Comparison of ENCODE assay signal across 1 cellular context in genomic region chr13:23375007-23375971, GRCh38.
TF ChIP-seq lines count a peak whose summit lies in the region.

No MANE protein-coding gene starts in this region.

TF ChIP-seq in HepG2, 621 proteins besides CTCF, POLR2A, EP300 and RAD21 (continued from another document and continues in another):
- no peak; the same call in 1 of the 2 replicates for TF ChIP-seq MLXIP (CRISPR knock-in tag; IDR thresholded peaks at IDR 0.05; ENCODE audit: borderline replicate concordance)
- TF ChIP-seq ZNF207 (IDR thresholded peaks at IDR 0.05; ENCODE audit: borderline replicate concordance) = no peak
- TF ChIP-seq ZMYM3 (CRISPR knock-in tag; IDR thresholded peaks at IDR 0.05) = no peak
- no peak; the same call in 1 of the 2 replicates for TF ChIP-seq LBX2 (CRISPR knock-in tag; IDR thresholded peaks at IDR 0.05; ENCODE audit: borderline replicate concordance)
- TF ChIP-seq KDM3A (CRISPR knock-in tag; IDR thresholded peaks at IDR 0.05; ENCODE audit: low read depth) = no peak
- 0 out of 2 replicates have a peak, but pooled peaks have one; percentile 6 for TF ChIP-seq RARA (CRISPR knock-in tag; IDR thresholded peaks at IDR 0.05)
- TF ChIP-seq ZNF597 (CRISPR knock-in tag; IDR thresholded peaks at IDR 0.05) = no peak
- no peak for TF ChIP-seq FIP1L1 (IDR thresholded peaks at IDR 0.05; ENCODE audit: borderline replicate concordance, insufficient read depth, low read depth, low read length)
- no peak for TF ChIP-seq BATF2 (CRISPR knock-in tag; IDR thresholded peaks at IDR 0.05)
- TF ChIP-seq STAT5B (CRISPR knock-in tag; IDR thresholded peaks at IDR 0.05) = no peak
- peak; percentile 74 for TF ChIP-seq ZNF451 (CRISPR knock-in tag; IDR thresholded peaks at IDR 0.05)
- no peak for TF ChIP-seq GLI4 (CRISPR knock-in tag; IDR thresholded peaks at IDR 0.05; ENCODE audit: borderline replicate concordance)
- TF ChIP-seq THAP8 (CRISPR knock-in tag; IDR thresholded peaks at IDR 0.05; ENCODE audit: borderline replicate concordance) = no peak
- no peak for TF ChIP-seq ZNF225 (CRISPR knock-in tag; IDR thresholded peaks at IDR 0.05)
- peak; percentile 71; the same call in 1 of the 2 replicates for TF ChIP-seq MTA1 (CRISPR knock-in tag; IDR thresholded peaks at IDR 0.05; ENCODE audit: borderline replicate concordance)
- TF ChIP-seq, protein P1, sequence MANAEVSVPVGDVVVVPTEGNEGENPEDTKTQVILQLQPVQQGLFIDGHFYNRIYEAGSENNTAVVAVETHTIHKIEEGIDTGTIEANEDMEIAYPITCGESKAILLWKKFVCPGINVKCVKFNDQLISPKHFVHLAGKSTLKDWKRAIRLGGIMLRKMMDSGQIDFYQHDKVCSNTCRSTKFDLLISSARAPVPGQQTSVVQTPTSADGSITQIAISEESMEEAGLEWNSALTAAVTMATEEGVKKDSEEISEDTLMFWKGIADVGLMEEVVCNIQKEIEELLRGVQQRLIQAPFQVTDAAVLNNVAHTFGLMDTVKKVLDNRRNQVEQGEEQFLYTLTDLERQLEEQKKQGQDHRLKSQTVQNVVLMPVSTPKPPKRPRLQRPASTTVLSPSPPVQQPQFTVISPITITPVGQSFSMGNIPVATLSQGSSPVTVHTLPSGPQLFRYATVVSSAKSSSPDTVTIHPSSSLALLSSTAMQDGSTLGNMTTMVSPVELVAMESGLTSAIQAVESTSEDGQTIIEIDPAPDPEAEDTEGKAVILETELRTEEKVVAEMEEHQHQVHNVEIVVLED (CRISPR knock-in tag; IDR thresholded peaks at IDR 0.05; ENCODE audit: borderline replicate concordance) = no peak
- no peak for TF ChIP-seq SOX6 (IDR thresholded peaks at IDR 0.05)
- no peak for TF ChIP-seq SOX6 (CRISPR knock-in tag; IDR thresholded peaks at IDR 0.05)
- no peak for TF ChIP-seq ZNF432 (CRISPR knock-in tag; IDR thresholded peaks at IDR 0.05; ENCODE audit: borderline replicate concordance)
- no peak for TF ChIP-seq PPARG (CRISPR knock-in tag; conservative IDR thresholded peaks at IDR 0.05)
- no peak for TF ChIP-seq ATM (IDR thresholded peaks at IDR 0.05; ENCODE audit: borderline replicate concordance)
- TF ChIP-seq ZNF775 (CRISPR knock-in tag; IDR thresholded peaks at IDR 0.05; ENCODE audit: borderline replicate concordance) = no peak
- 0 out of 2 replicates have a peak, but pooled peaks have one; percentile 46 for TF ChIP-seq ISX (CRISPR knock-in tag; conservative IDR thresholded peaks at IDR 0.05)
- TF ChIP-seq RNF2 (conservative IDR thresholded peaks at IDR 0.05; ENCODE audit: low read depth) = peak; percentile 94
- TF ChIP-seq MED8 (CRISPR knock-in tag; IDR thresholded peaks at IDR 0.05; ENCODE audit: insufficient replicate concordance) = no peak
- no peak for TF ChIP-seq ELF1 (CRISPR knock-in tag; IDR thresholded peaks at IDR 0.05)
- no peak for TF ChIP-seq ZBTB44 (CRISPR knock-in tag; IDR thresholded peaks at IDR 0.05)
- no peak for TF ChIP-seq ZNF674 (CRISPR knock-in tag; IDR thresholded peaks at IDR 0.05; ENCODE audit: low read depth)
- TF ChIP-seq, protein P2, sequence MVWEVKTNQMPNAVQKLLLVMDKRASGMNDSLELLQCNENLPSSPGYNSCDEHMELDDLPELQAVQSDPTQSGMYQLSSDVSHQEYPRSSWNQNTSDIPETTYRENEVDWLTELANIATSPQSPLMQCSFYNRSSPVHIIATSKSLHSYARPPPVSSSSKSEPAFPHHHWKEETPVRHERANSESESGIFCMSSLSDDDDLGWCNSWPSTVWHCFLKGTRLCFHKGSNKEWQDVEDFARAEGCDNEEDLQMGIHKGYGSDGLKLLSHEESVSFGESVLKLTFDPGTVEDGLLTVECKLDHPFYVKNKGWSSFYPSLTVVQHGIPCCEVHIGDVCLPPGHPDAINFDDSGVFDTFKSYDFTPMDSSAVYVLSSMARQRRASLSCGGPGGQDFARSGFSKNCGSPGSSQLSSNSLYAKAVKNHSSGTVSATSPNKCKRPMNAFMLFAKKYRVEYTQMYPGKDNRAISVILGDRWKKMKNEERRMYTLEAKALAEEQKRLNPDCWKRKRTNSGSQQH (CRISPR knock-in tag; IDR thresholded peaks at IDR 0.05; ENCODE audit: low read depth) = no peak
- TF ChIP-seq BCL6 (CRISPR knock-in tag; IDR thresholded peaks at IDR 0.05) = no peak
- TF ChIP-seq TCF7L2 (IDR thresholded peaks at IDR 0.05; ENCODE audit: low read depth, low read length) = no peak
- no peak for TF ChIP-seq ATF6 (CRISPR knock-in tag; conservative IDR thresholded peaks at IDR 0.05)
- TF ChIP-seq ZSCAN25 (CRISPR knock-in tag; IDR thresholded peaks at IDR 0.05) = no peak
- no peak for TF ChIP-seq NR2C2 (CRISPR knock-in tag; IDR thresholded peaks at IDR 0.05; ENCODE audit: borderline replicate concordance)
- TF ChIP-seq ZNF121 (CRISPR knock-in tag; IDR thresholded peaks at IDR 0.05) = no peak
- TF ChIP-seq HMGA1 (CRISPR knock-in tag; conservative IDR thresholded peaks at IDR 0.05) = no peak
- no peak for TF ChIP-seq ZFP1 (CRISPR knock-in tag; IDR thresholded peaks at IDR 0.05)
- TF ChIP-seq E2F1 (CRISPR knock-in tag; IDR thresholded peaks at IDR 0.05) = no peak
- no peak for TF ChIP-seq ZNF891 (CRISPR knock-in tag; IDR thresholded peaks at IDR 0.05)
- no peak; the same call in 1 of the 2 replicates for TF ChIP-seq ESRRA (CRISPR knock-in tag; IDR thresholded peaks at IDR 0.05; ENCODE audit: low read depth)
- no peak for TF ChIP-seq NFE2L1 (CRISPR knock-in tag; IDR thresholded peaks at IDR 0.05; ENCODE audit: borderline replicate concordance)
- 0 out of 2 replicates have a peak, but pooled peaks have one; percentile 36 for TF ChIP-seq NKX3-1 (CRISPR knock-in tag; IDR thresholded peaks at IDR 0.05)
- no peak for TF ChIP-seq NR3C1 (CRISPR knock-in tag; IDR thresholded peaks at IDR 0.05)
